Comparison of ENCODE assay signal across 19 cellular contexts in the genomic region with DNA sequence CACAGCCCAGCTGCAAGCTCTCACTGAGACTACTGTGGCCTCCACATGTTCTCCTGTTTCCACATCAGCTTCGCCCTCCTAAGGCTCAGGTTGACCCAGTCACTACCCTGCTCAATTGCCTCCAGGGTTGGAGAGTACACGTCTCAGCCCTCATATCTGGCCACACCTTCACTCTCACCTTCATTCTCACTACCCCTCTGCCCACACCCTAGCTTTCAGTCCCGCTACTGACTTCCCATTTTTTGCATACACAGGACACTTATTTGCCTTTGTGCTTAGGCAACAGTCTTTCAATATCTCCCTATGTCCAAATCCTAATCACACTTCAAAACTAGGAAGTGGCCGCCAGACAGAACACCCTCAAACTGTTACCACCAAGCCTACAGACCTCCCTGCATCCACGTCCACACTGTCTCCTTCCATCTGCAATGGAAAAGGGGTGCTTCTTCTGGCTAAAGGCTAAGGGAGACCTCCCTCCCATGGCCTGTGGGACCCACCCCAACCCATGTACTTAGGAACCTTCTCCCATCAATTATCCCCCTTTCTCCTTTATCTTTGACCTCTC. TPM values are rescaled to one million over a fixed set of nuclear protein-coding genes. Genes with fewer than 3 reads are reported as not detected.
"Had no signal": no experiment of that assay in that cellular context is flagged by ENCODE, and none has a peak within 500 bp of the region (broad histone marks: within the 10 kb centered on the region; RNA-seq: fewer than 3 reads in every experiment).

No MANE protein-coding gene starts in this region.

- H3K9me3 Mint-ChIP-seq: activated naive CD4-positive, alpha-beta T cell treated with anti-CD3 and anti-CD28 coated beads, Interleukin-2, amount 10 ng/mL, durations not matched to agents 7 days and 5 days had no signal

- DNase-seq: activated CD4-positive, alpha-beta T cell treated with anti-CD3 and anti-CD28 coated beads for 1 hour; activated CD4-positive, alpha-beta T cell treated with anti-CD3 and anti-CD28 coated beads, Interleukin-2, amount 50 U/mL, for 4 hours; activated naive CD4-positive, alpha-beta T cell treated with anti-CD3 and anti-CD28 coated beads, Interleukin-2, amount 10 ng/mL, durations not matched to agents 7 days and 5 days; dermis blood vessel endothelial cell; foreskin melanocyte; head of caudate nucleus; kidney glomerular epithelial cell; nephron progenitor cell; occipital lobe; stimulated activated CD4-positive, alpha-beta T cell treated with anti-CD3 and anti-CD28 coated beads, Interleukin-15, amount 100 ng/mL, for 24 hours; stimulated activated CD4-positive, alpha-beta T cell treated with anti-CD3 and anti-CD28 coated beads, Interleukin-4, amount 100 ng/mL, for 1 hour; stimulated activated naive CD4-positive, alpha-beta T cell had no signal

- H3K4me1 ChIP-seq: right atrium auricular region, tibial nerve had no signal

- H3K4me1 Mint-ChIP-seq: activated naive CD4-positive, alpha-beta T cell treated with anti-CD3 and anti-CD28 coated beads, Interleukin-2, amount 10 ng/mL, durations not matched to agents 7 days and 5 days had no signal

- H3K36me3 Mint-ChIP-seq: activated naive CD4-positive, alpha-beta T cell treated with anti-CD3 and anti-CD28 coated beads, Interleukin-2, amount 10 ng/mL, durations not matched to agents 7 days and 5 days had no signal

- H3K9me3 ChIP-seq: right atrium auricular region, tibial nerve had no signal

- H3K27me3 ChIP-seq: right atrium auricular region had no signal

- FAIRE-seq: astrocyte had no signal

- H3K27ac Mint-ChIP-seq: activated naive CD4-positive, alpha-beta T cell treated with anti-CD3 and anti-CD28 coated beads, Interleukin-2, amount 10 ng/mL, durations not matched to agents 7 days and 5 days; nephron progenitor cell; progenitor cell of endocrine pancreas had no signal

- H3K4me3 ChIP-seq: right atrium auricular region, tibial nerve had no signal

- H3K4me3 Mint-ChIP-seq: activated naive CD4-positive, alpha-beta T cell treated with anti-CD3 and anti-CD28 coated beads, Interleukin-2, amount 10 ng/mL, durations not matched to agents 7 days and 5 days; nephron progenitor cell had no signal

- H3K36me3 ChIP-seq: right atrium auricular region, tibial nerve had no signal

- H3K27ac ChIP-seq: epithelial cell of prostate, right atrium auricular region, tibial nerve, VCaP had no signal

RNA-seq across cellular contexts. Expression of a gene that starts 10.9 kb away (rescaled TPM):
- total RNA-seq: T-helper 2 cell treated with Interferon-gamma antibody and Interleukin-4, amounts not matched to agents 100 ng/mL and 5 ng/mL, for 36 hours had no signal
